ENCODE assay signal across 9 cellular contexts in the genomic region with DNA sequence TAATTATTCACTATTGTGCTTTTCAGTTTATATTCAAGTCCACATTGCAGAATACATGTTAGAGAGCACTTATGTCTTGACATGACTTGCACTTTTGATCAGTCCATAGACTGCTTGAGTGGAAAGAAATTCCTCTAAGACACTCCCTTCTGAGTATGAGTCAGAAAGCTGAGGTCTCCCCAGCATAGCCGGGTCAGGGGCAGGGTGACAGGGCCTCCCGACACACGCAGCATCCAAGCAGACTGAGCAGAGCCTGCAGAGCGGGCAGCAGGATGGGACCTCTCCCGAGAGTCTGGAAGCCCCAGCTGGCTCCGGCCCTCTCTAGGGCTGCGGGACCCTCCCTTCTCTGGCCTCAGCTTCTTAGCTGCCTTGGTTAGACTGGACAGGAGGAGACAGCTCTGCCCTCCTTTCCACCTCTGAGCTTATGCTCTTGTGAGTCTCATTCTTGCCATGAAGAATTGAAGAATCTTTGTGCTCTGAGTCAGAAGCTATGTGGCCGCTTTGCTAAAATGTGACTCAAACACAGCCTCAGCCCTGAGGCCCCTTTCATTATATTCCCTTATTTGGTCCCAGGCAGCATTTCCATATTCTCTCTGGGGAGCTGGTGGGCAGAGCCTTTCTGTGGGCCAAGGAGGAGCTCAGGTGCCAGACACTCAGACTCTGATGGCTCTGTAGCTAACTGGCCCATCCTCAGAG. TPM values are rescaled to one million over a fixed set of nuclear protein-coding genes. Genes with fewer than 3 reads are reported as not detected.
DNase-seq lines count a peak whose midpoint lies in the region; ATAC-seq, FAIRE-seq and TF ChIP-seq lines count a peak whose summit lies in the region.
"Had no signal": no experiment of that assay in that cellular context is flagged by ENCODE, and none has a peak within 500 bp of the region (broad histone marks: within the 10 kb centered on the region; RNA-seq: fewer than 3 reads in every experiment).

No MANE protein-coding gene starts in this region.

- H3K4me3 Mint-ChIP-seq in activated naive CD8-positive, alpha-beta T cell treated with anti-CD3 and anti-CD28 coated beads for 36 hours = no peak overlapping the region

- H3K27me3 ChIP-seq in A673 (replicated peaks; ENCODE audit: insufficient read depth, low read depth, low read length, poor library complexity) = no peaks in the 10 kb centered on the region
- H3K27me3 ChIP-seq in testis = no peaks in the 10 kb centered on the region

- H3K36me3 Mint-ChIP-seq in activated naive CD8-positive, alpha-beta T cell treated with anti-CD3 and anti-CD28 coated beads for 36 hours = no peaks in the 10 kb centered on the region

- H3K9me3 Mint-ChIP-seq in activated naive CD8-positive, alpha-beta T cell treated with anti-CD3 and anti-CD28 coated beads for 36 hours = no peaks in the 10 kb centered on the region

- CTCF ChIA-PET in A673 (lab: Charles Lee) (interaction anchor here (0.6 to 1.1 kb wide), 2 partner anchors 48 to 195 kb away, joined by 4 to 5 read pairs; no protein-coding TSS in a partner anchor), HEK293 (lab: Yijun Ruan, JAX) (interaction anchor here (0.6 to 5.7 kb wide), 12 partner anchors 11 to 922 kb away, joined by 3 to 70 read pairs (median 4); a partner anchor contains a TSS)

- H3K4me1 ChIP-seq in A673 (ENCODE audit: insufficient read depth, low read length, poor library complexity, severe bottlenecking) (peaks cover 26% of the 10 kb centered on the region), HEK293 (ENCODE audit: control insufficient read depth, insufficient read depth, low read length) (peaks cover 15% of the 10 kb centered on the region), kidney (ENCODE audit: control insufficient read depth in 1 of 2, insufficient read depth in 1 of 2, low read depth in 1 of 2, low read length in 2 of 2) (peaks cover 4 to 5% of the 10 kb centered on the region in 2 donors), testis (peaks cover 36% of the 10 kb centered on the region)

- TF ChIP-seq POLR2A in testis (IDR thresholded peaks at IDR 0.05) = no peak

- no peak for TF ChIP-seq CTCF in A673 (conservative IDR thresholded peaks at IDR 0.05; ENCODE audit: low read depth, low read length)
- TF ChIP-seq CTCF in HEK293 (tag by site-specific recombination; IDR thresholded peaks at IDR 0.05) = no peak
- TF ChIP-seq CTCF in kidney (IDR thresholded peaks at IDR 0.05; ENCODE audit: borderline replicate concordance, extremely low read depth, insufficient read depth) = no peak
- TF ChIP-seq CTCF in testis (IDR thresholded peaks at IDR 0.05) = no peak

- H3K4me3 ChIP-seq in A673 (ENCODE audit: low read depth, low read length, poor library complexity, severe bottlenecking) (no peak overlapping the region), HEK293 (ENCODE audit: low read depth, low read length) (no peak overlapping the region), kidney (ENCODE audit: low read length in 2 of 2) (no peak overlapping the region), testis (no peak overlapping the region)

- H3K9me3 ChIP-seq in A673 (ENCODE audit: low read depth, low read length, poor library complexity, severe bottlenecking) (no peaks in the 10 kb centered on the region), HEK293 (ENCODE audit: control insufficient read depth, insufficient read depth, low read depth, low read length) (no peaks in the 10 kb centered on the region), kidney (ENCODE audit: control insufficient read depth in 1 of 2, low read length in 2 of 2) (no peaks in the 10 kb centered on the region), testis (no peaks in the 10 kb centered on the region)

- 26 to 33% methylated on average over 8 of the region's 8 CpGs for WGBS in testis, 2 donors

- intact Hi-C loops in A673 (cut with micrococcal nuclease; ENCODE audit: unreplicated experiment) (no loop called here), kidney (cut with DNase I) (no loop called here), testis (cut with DNase I; ENCODE audit: low total_unique reads) (no loop called here)

- H3K27me3 Mint-ChIP-seq in activated naive CD8-positive, alpha-beta T cell treated with anti-CD3 and anti-CD28 coated beads for 36 hours = peaks cover 6% of the 10 kb centered on the region

- H3K27ac ChIP-seq in A673 (ENCODE audit: low read depth, low read length, poor library complexity, severe bottlenecking) = peak overlapping the region; percentile 70
- peak overlapping the region; percentile 38; the same call in 1 of the 2 replicates for H3K27ac ChIP-seq in HEK293 (ENCODE audit: extremely low read depth, low read depth, low read length)
- H3K27ac ChIP-seq in kidney (ENCODE audit: low read depth in 2 of 2, low read length in 2 of 2) = no peak overlapping the region
- peak overlapping the region; percentile 32 to 84 for H3K27ac ChIP-seq in testis

- no TSS peak for BruUV-seq in A673 (replicated peaks; lab: Mats Ljungman, UMichigan)

- ATAC-seq in HG02678 (IDR thresholded peaks at IDR 0.05; ENCODE audit: unreplicated experiment) = no peak

- H3K4me1 Mint-ChIP-seq in activated naive CD8-positive, alpha-beta T cell treated with anti-CD3 and anti-CD28 coated beads for 36 hours = peaks cover 26% of the 10 kb centered on the region

- DNase-seq in A673 (ENCODE audit: low spot score) = peak; percentile 76
- DNase-seq in activated naive CD8-positive, alpha-beta T cell treated with anti-CD3 and anti-CD28 coated beads for 36 hours = no peak
- peak; percentile 89 for DNase-seq in kidney
- DNase-seq in testis = peak; percentile 60
- DNase-seq in HuH-7.5 (ENCODE audit: low spot score) = no peak
- no peak for DNase-seq in COR-L47 (lab: John Stamatoyannopoulos, UW)

- no peak overlapping the region for H3K9ac ChIP-seq in kidney (ENCODE audit: low read length in 2 of 2)

- FAIRE-seq in kidney (lab: Jason Lieb, UNC) = no peak
- FAIRE-seq: endometrium had no signal

- H3K27ac Mint-ChIP-seq in activated naive CD8-positive, alpha-beta T cell treated with anti-CD3 and anti-CD28 coated beads for 36 hours = peak overlapping the region; percentile 39

- H3K36me3 ChIP-seq in A673 (ENCODE audit: insufficient read depth, low read length, poor library complexity, severe bottlenecking) (no peaks in the 10 kb centered on the region), HEK293 (ENCODE audit: control insufficient read depth in 2 of 2, insufficient read depth in 1 of 2, low read length in 2 of 2) (no peaks in the 10 kb centered on the region), kidney (ENCODE audit: control insufficient read depth in 1 of 2, insufficient read depth in 2 of 2, low read length in 2 of 2) (no peaks in the 10 kb centered on the region), testis (ENCODE audit: low read depth, missing control alignments) (no peaks in the 10 kb centered on the region)

- POLR2A ChIA-PET in A673 (lab: Charles Lee; ENCODE audit: low non-redundant PET) (no interaction called here), HEK293 (lab: Yijun Ruan, JAX) (interaction anchor here (0.7 to 1.5 kb wide), 10 partner anchors 9 to 676 kb away, joined by 3 to 8 read pairs (median 4); a partner anchor contains a TSS)

TF ChIP-seq in HEK293, 187 proteins besides CTCF, POLR2A, EP300 and RAD21 (continues in another document):
- TF ChIP-seq, protein P1, sequence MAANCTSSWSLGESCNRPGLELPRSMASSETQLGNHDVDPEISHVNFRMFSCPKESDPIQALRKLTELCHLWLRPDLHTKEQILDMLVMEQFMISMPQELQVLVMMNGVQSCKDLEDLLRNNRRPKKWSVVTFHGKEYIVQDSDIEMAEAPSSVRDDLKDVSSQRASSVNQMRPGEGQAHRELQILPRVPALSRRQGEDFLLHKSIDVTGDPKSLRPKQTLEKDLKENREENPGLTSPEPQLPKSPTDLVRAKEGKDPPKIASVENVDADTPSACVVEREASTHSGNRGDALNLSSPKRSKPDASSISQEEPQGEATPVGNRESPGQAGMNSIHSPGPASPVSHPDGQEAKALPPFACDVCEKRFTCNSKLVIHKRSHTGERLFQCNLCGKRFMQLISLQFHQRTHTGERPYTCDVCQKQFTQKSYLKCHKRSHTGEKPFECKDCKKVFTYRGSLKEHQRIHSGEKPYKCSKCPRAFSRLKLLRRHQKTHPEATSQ (tag by site-specific recombination; IDR thresholded peaks at IDR 0.05) = no peak
- TF ChIP-seq KLF8 (tag by site-specific recombination; IDR thresholded peaks at IDR 0.05) (no peak), ZFP3 (tag by site-specific recombination; IDR thresholded peaks at IDR 0.05; ENCODE audit: low read depth) (no peak), ZNF530 (tag by site-specific recombination; IDR thresholded peaks at IDR 0.05; ENCODE audit: low read depth) (no peak), RBAK (tag by site-specific recombination; IDR thresholded peaks at IDR 0.05) (no peak), ZXDB (tag by site-specific recombination; IDR thresholded peaks at IDR 0.05) (no peak), ZNF660 (tag by site-specific recombination; IDR thresholded peaks at IDR 0.05) (no peak), ZNF404 (tag by site-specific recombination; IDR thresholded peaks at IDR 0.05) (no peak), ZNF707 (tag by site-specific recombination; IDR thresholded peaks at IDR 0.05) (no peak), ZNF19 (tag by site-specific recombination; IDR thresholded peaks at IDR 0.05; ENCODE audit: low read depth) (no peak), ZNF747 (tag by site-specific recombination; IDR thresholded peaks at IDR 0.05) (no peak), SETDB1 (IDR thresholded peaks at IDR 0.05; ENCODE audit: insufficient read length, low read length) (no peak), ZNF37A (tag by site-specific recombination; IDR thresholded peaks at IDR 0.05) (no peak)

RNA-seq across cellular contexts. Expression of a gene that starts 11.2 kb away (rescaled TPM):
- total RNA-seq in A673 (2021) (131 and 137 TPM in 2 replicates), kidney (276 TPM), testis (100 to 1,000 TPM; 174 to 179 TPM)
- total RNA-seq in activated naive CD8-positive, alpha-beta T cell treated with anti-CD3 and anti-CD28 coated beads for 36 hours = 10 to 100 TPM; 23.6 to 24.3 TPM
- polyA plus RNA-seq in kidney (ENCODE audit: insufficient read depth, low read depth, low replicate concordance) (175 TPM), testis (ENCODE audit: insufficient read depth, low read depth, low replicate concordance) (99.0 TPM)

RNA-seq across cellular contexts. Expression of a gene that starts 35.6 kb away (rescaled TPM):
- total RNA-seq in A673 (2021) (not detected in 2 replicates), kidney (56.1 TPM), testis (1 to 10 TPM; 1.4 to 3.2 TPM)
- not detected for total RNA-seq in activated naive CD8-positive, alpha-beta T cell treated with anti-CD3 and anti-CD28 coated beads for 36 hours
- polyA plus RNA-seq in kidney (ENCODE audit: insufficient read depth, low read depth, low replicate concordance) (0.84 TPM), testis (ENCODE audit: insufficient read depth, low read depth, low replicate concordance) (4.3 TPM)

Comparison
In these comparisons a context has a peak if more than half of its experiments do, and no peak if none do; other contexts are left out.
1. DNase-seq: peak in A673 (single experiment), kidney (single experiment) and testis (single experiment); none in activated naive CD8-positive, alpha-beta T cell treated with anti-CD3 and anti-CD28 coated beads for 36 hours (single experiment), HuH-7.5 (single experiment) and COR-L47 (single experiment).
2. H3K27ac ChIP-seq: peak in A673 (single experiment), HEK293 (single experiment) and testis (2 of 2); none in kidney (0 of 2).
3. RNA of a gene that starts 35.6 kb away (total RNA-seq): 56.1 TPM in kidney (single experiment); 1.4 to 3.2 TPM in testis, not detected in A673 and not detected in activated naive CD8-positive, alpha-beta T cell treated with anti-CD3 and anti-CD28 coated beads for 36 hours; every median in the first group is over 10 times any median in the second.